ENCODE assay signal across 7 cellular contexts in genomic region chr1:172380441-172381244, GRCh38. TPM values are rescaled to one million over a fixed set of nuclear protein-coding genes. Genes with fewer than 3 reads are reported as not detected.
DNase-seq lines count a peak whose midpoint lies in the region; ATAC-seq, FAIRE-seq and TF ChIP-seq lines count a peak whose summit lies in the region.

No MANE protein-coding gene starts in this region.

- 61 to 64% methylated on average over 6 of the region's 6 CpGs for WGBS in pancreas, 2 donors

- CTCF ChIA-PET in endothelial cell of umbilical vein (lab: Charles Lee), result interaction anchor here (0.6 to 1.9 kb wide), 10 partner anchors 8 to 395 kb away, joined by 3 to 12 read pairs (median 4); no protein-coding TSS in a partner anchor

- DNase-seq in NCI-H2081 treated with DMSO at 0.1 percent for 48 hours (lab: John Stamatoyannopoulos, UW), result peak; percentile 62
- peak; percentile 65 for DNase-seq in endothelial cell of umbilical vein (ENCODE audit: low read depth, low spot score)
- no peak for DNase-seq in GM03348 (ENCODE audit: low spot score)
- DNase-seq in inferior parietal cortex (ENCODE audit: extremely low spot score), result no peak
- no peak for DNase-seq in pancreas

- peak overlapping the region; percentile 89 for H3K4me2 ChIP-seq in endothelial cell of umbilical vein (ENCODE audit: insufficient read depth, low read length)

- H2AFZ ChIP-seq in endothelial cell of umbilical vein (ENCODE audit: low read depth, low read length), result peak overlapping the region; percentile 91

- H3K79me2 ChIP-seq in endothelial cell of umbilical vein (ENCODE audit: control insufficient read depth, insufficient read depth, low read length), result no peaks in the 10 kb centered on the region

- FAIRE-seq in endothelial cell of umbilical vein (lab: Jason Lieb, UNC) (peak; percentile 79), pancreas (lab: Jason Lieb, UNC) (no peak)

- H3K27me3 ChIP-seq in endothelial cell of umbilical vein (ENCODE audit: control insufficient read depth in 2 of 2, insufficient read depth in 2 of 2, low read length in 2 of 2) (no peaks in the 10 kb centered on the region), pancreas (no peaks in the 10 kb centered on the region)

- no peaks in the 10 kb centered on the region for H3K9me1 ChIP-seq in endothelial cell of umbilical vein (replicated peaks; ENCODE audit: control insufficient read depth, extremely low read depth, insufficient read depth, low read length)

- BruUV-seq in endothelial cell of umbilical vein (replicated peaks; lab: Mats Ljungman, UMichigan), result no TSS peak

- no peak for TF ChIP-seq CTCF in endothelial cell of umbilical vein (IDR thresholded peaks at IDR 0.05; ENCODE audit: extremely low read depth in 1 of 2, insufficient read depth in 1 of 2, low read depth in 1 of 2, low read length in 2 of 2)
- TF ChIP-seq CTCF in pancreas (IDR thresholded peaks at IDR 0.05), result no peak

- H3K36me3 ChIP-seq in endothelial cell of umbilical vein (ENCODE audit: control insufficient read depth in 2 of 2, extremely low read depth in 1 of 2, insufficient read depth in 2 of 2, low read length in 2 of 2), result no peaks in the 10 kb centered on the region
- no peaks in the 10 kb centered on the region for H3K36me3 ChIP-seq in pancreas

- H3K27ac ChIP-seq in endothelial cell of umbilical vein (ENCODE audit: insufficient read depth, low read depth, low read length) (peak overlapping the region; percentile 73), pancreas (no peak overlapping the region)

- no peak for TF ChIP-seq POLR2A in endothelial cell of umbilical vein (IDR thresholded peaks at IDR 0.05; ENCODE audit: low read depth, low read length)

- H3K4me1 ChIP-seq in endothelial cell of umbilical vein (ENCODE audit: control insufficient read depth, extremely low read depth, insufficient read depth, low read length) (peaks cover 39% of the 10 kb centered on the region), pancreas (peaks cover 0 to 3% (median 0%) of the 10 kb centered on the region in 3 donors)

- intact Hi-C loops in endothelial cell of umbilical vein (cut with micrococcal nuclease), result loop anchor here (1.0 kb wide), 1 partner anchor 244 kb away; no protein-coding TSS in a partner anchor
- intact Hi-C loops in pancreas (cut with DNase I), result no loop called here

- POLR2A ChIA-PET in endothelial cell of umbilical vein (lab: Charles Lee), result no interaction called here

- H4K20me1 ChIP-seq in endothelial cell of umbilical vein (replicated peaks; ENCODE audit: control insufficient read depth, extremely low read depth, insufficient read depth, low read length), result no peaks in the 10 kb centered on the region

- H3K9ac ChIP-seq in endothelial cell of umbilical vein (replicated peaks; ENCODE audit: extremely low read depth, insufficient read depth, low read length), result peak overlapping the region; percentile 51

- H3K4me3 ChIP-seq in endothelial cell of umbilical vein (replicated peaks in 1 of 3; ENCODE audit: insufficient read depth in 1 of 3, low read depth in 1 of 3, low read length in 3 of 3) (peak overlapping the region in 1 of 3 experiments; percentile 24), pancreas (no peak overlapping the region)

- ATAC-seq in GM18519 (IDR thresholded peaks at IDR 0.05; ENCODE audit: low FRiP score, unreplicated experiment), result peak; percentile 68
- peak; percentile 85 for ATAC-seq in GM21825 (IDR thresholded peaks at IDR 0.05; ENCODE audit: unreplicated experiment)
- ATAC-seq in pancreas, result no peak

- H3K9me3 ChIP-seq in endothelial cell of umbilical vein (replicated peaks; ENCODE audit: control insufficient read depth, insufficient read depth, low read length), result no peaks in the 10 kb centered on the region
- no peaks in the 10 kb centered on the region for H3K9me3 ChIP-seq in pancreas

- dilution Hi-C loops in endothelial cell of umbilical vein (cut with MboI; ENCODE audit: extremely low pct_ligation_motif_present, low sequenced_read_pairs), result no loop called here

TF ChIP-seq in endothelial cell of umbilical vein, 7 proteins besides CTCF, POLR2A, EP300 and RAD21:
- TF ChIP-seq GATA2 (IDR thresholded peaks at IDR 0.05; ENCODE audit: insufficient read depth, insufficient read length, low read depth, low read length) (no peak), MAX (IDR thresholded peaks at IDR 0.05; ENCODE audit: insufficient read depth, insufficient read length) (no peak), FOS (IDR thresholded peaks at IDR 0.05; ENCODE audit: borderline replicate concordance, insufficient read depth, low read length) (no peak)

RNA-seq across cellular contexts. Expression of gene C1orf105, which starts 39.8 kb away (rescaled TPM):
- total RNA-seq in endothelial cell of umbilical vein (not detected in 2 replicates), pancreas (not detected)
- polyA plus RNA-seq in endothelial cell of umbilical vein (not detected in 2 replicates), pancreas (not detected)
- polyA plus RNA-seq in endothelial cell of umbilical vein (2011; cell fraction: cytosol; rRNA removed), result not detected in 2 replicates
- polyA plus RNA-seq in endothelial cell of umbilical vein (2011; cell fraction: nucleus; rRNA removed), result not detected in 2 replicates
- polyA plus RNA-seq in endothelial cell of umbilical vein (2012), result not detected in 2 replicates
- polyA minus RNA-seq in endothelial cell of umbilical vein, result not detected in 2 replicates
- not detected for polyA minus RNA-seq in endothelial cell of umbilical vein (2011; cell fraction: cytosol; rRNA and poly(A)+ RNA removed)
- polyA minus RNA-seq in endothelial cell of umbilical vein (2011; cell fraction: nucleus; rRNA and poly(A)+ RNA removed), result not detected in 2 replicates

Comparison
In these comparisons a context has a peak if more than half of its experiments do, and no peak if none do; other contexts are left out.
1. ATAC-seq: peak in GM18519 (single experiment) and GM21825 (single experiment); none in pancreas (0 of 4).
2. DNase-seq: peak in NCI-H2081 treated with DMSO at 0.1 percent for 48 hours (single experiment) and endothelial cell of umbilical vein (single experiment); none in GM03348 (single experiment), inferior parietal cortex (single experiment) and pancreas (0 of 6).